In the genomic region with DNA sequence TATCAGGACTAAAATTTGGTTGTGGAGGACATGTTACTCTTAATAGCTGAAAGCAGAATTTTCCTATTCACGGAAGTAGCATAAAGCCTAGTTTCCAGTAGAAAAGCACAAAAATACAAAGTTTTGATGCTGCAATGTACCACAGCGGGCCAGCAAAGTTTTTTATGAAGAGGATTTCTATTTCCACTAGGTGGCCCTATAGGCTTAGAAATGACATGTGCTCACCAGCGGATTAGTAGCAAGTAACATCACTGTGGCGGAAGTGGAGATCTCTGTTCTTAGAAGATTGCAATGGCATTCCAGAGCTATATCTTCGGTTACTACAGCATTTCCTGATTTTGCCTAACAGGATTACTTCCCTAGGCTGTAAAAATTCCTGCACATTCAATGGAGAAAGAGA, we compare ENCODE assay signal across 1 cellular context.
TF ChIP-seq lines count a peak whose summit lies in the region.

No MANE protein-coding gene starts in this region.

TF ChIP-seq in SK-N-SH, 30 proteins besides CTCF, POLR2A, EP300 and RAD21 (continued from another document):
- TF ChIP-seq RFX5 (IDR thresholded peaks at IDR 0.05; ENCODE audit: low read length) = no peak
- TF ChIP-seq MEF2A (IDR thresholded peaks at IDR 0.05; ENCODE audit: borderline replicate concordance, low read depth) = no peak
